ENCODE assay signal across 14 cellular contexts in genomic region chr18:74407888-74408287, GRCh38. TPM values are rescaled to one million over a fixed set of nuclear protein-coding genes. Genes with fewer than 3 reads are reported as not detected.
DNase-seq lines count a peak whose midpoint lies in the region; ATAC-seq lines count a peak whose summit lies in the region.
"Had no signal": no experiment of that assay in that cellular context is flagged by ENCODE, and none has a peak within 500 bp of the region (broad histone marks: within the 10 kb centered on the region; RNA-seq: fewer than 3 reads in every experiment).

No MANE protein-coding gene starts in this region.

- peaks cover 27% of the 10 kb centered on the region for H3K4me1 Mint-ChIP-seq in activated T-cell treated with anti-CD3 and anti-CD28 coated beads, Interleukin-2, amount 50 U/mL, for 24 hours (ENCODE audit: low read depth)
- peaks cover 20% of the 10 kb centered on the region for H3K4me1 Mint-ChIP-seq in T-helper 17 cell
- H3K4me1 Mint-ChIP-seq in stimulated activated effector memory CD8-positive, alpha-beta T cell treated with anti-CD3 and anti-CD28 coated beads, Interleukin-12 subunit alpha, Interleukin-12 subunit beta, amount 100 ng/mL, for 72 hours: peaks cover 25% of the 10 kb centered on the region

- no peaks in the 10 kb centered on the region for H3K36me3 Mint-ChIP-seq in activated T-cell treated with anti-CD3 and anti-CD28 coated beads, Interleukin-2, amount 50 U/mL, for 24 hours (ENCODE audit: low read depth)
- peaks cover 2% of the 10 kb centered on the region for H3K36me3 Mint-ChIP-seq in T-helper 17 cell (ENCODE audit: low read depth)
- H3K36me3 Mint-ChIP-seq in stimulated activated effector memory CD8-positive, alpha-beta T cell treated with anti-CD3 and anti-CD28 coated beads, Interleukin-12 subunit alpha, Interleukin-12 subunit beta, amount 100 ng/mL, for 72 hours: no peaks in the 10 kb centered on the region
- H3K36me3 Mint-ChIP-seq: neural progenitor cell, type B pancreatic cell had no signal

- peaks cover 2% of the 10 kb centered on the region for H3K27me3 Mint-ChIP-seq in activated T-cell treated with anti-CD3 and anti-CD28 coated beads, Interleukin-2, amount 50 U/mL, for 24 hours
- peaks cover 14% of the 10 kb centered on the region for H3K27me3 Mint-ChIP-seq in T-helper 17 cell

- H3K27ac Mint-ChIP-seq in activated T-cell treated with anti-CD3 and anti-CD28 coated beads, Interleukin-2, amount 50 U/mL, for 24 hours: peak overlapping the region; percentile 86
- H3K27ac Mint-ChIP-seq in T-helper 17 cell: peak overlapping the region; percentile 96
- peak overlapping the region; percentile 72 for H3K27ac Mint-ChIP-seq in stimulated activated effector memory CD8-positive, alpha-beta T cell treated with anti-CD3 and anti-CD28 coated beads, Interleukin-12 subunit alpha, Interleukin-12 subunit beta, amount 100 ng/mL, for 72 hours
- H3K27ac Mint-ChIP-seq: GM23338, neural progenitor cell, type B pancreatic cell had no signal

- no peak for DNase-seq in activated T-cell treated with anti-CD3 and anti-CD28 coated beads, Interleukin-2, amount 50 U/mL, for 24 hours
- DNase-seq in activated T-cell treated with anti-CD3 and anti-CD28 coated beads, Interleukin-2, amount 50 U/mL, for 1 hour: no peak
- DNase-seq in T-helper 17 cell (no peak), DMS79 (lab: John Stamatoyannopoulos, UW) (no peak), T1000 (lab: John Stamatoyannopoulos, UW) (no peak), middle frontal gyrus (ENCODE audit: extremely low spot score, low spot score) (no peak)
- no peak for DNase-seq in stimulated activated effector memory CD8-positive, alpha-beta T cell treated with anti-CD3 and anti-CD28 coated beads, Interleukin-12 subunit alpha, Interleukin-12 subunit beta, amount 100 ng/mL, for 72 hours (ENCODE audit: low spot score in 2 of 2)
- DNase-seq: body of pancreas, NCI-H187 had no signal

- H3K9me3 ChIP-seq in T-helper 17 cell (ENCODE audit: control insufficient read depth, low read length, poor library complexity, severe bottlenecking): no peaks in the 10 kb centered on the region
- H3K9me3 ChIP-seq: body of pancreas had no signal

- peak overlapping the region; percentile 49 for H3K4me3 Mint-ChIP-seq in activated T-cell treated with anti-CD3 and anti-CD28 coated beads, Interleukin-2, amount 50 U/mL, for 24 hours
- H3K4me3 Mint-ChIP-seq in T-helper 17 cell: peak overlapping the region; percentile 83
- peak overlapping the region; percentile 38 for H3K4me3 Mint-ChIP-seq in stimulated activated effector memory CD8-positive, alpha-beta T cell treated with anti-CD3 and anti-CD28 coated beads, Interleukin-12 subunit alpha, Interleukin-12 subunit beta, amount 100 ng/mL, for 72 hours
- H3K4me3 Mint-ChIP-seq: GM23338, neural progenitor cell, type B pancreatic cell had no signal

- no peaks in the 10 kb centered on the region for H3K9me3 Mint-ChIP-seq in activated T-cell treated with anti-CD3 and anti-CD28 coated beads, Interleukin-2, amount 50 U/mL, for 24 hours
- no peaks in the 10 kb centered on the region for H3K9me3 Mint-ChIP-seq in stimulated activated effector memory CD8-positive, alpha-beta T cell treated with anti-CD3 and anti-CD28 coated beads, Interleukin-12 subunit alpha, Interleukin-12 subunit beta, amount 100 ng/mL, for 72 hours
- H3K9me3 Mint-ChIP-seq: GM23338, type B pancreatic cell had no signal

- ATAC-seq in GM21529 (IDR thresholded peaks at IDR 0.05; ENCODE audit: unreplicated experiment) (peak; percentile 53), T-helper 17 cell (no peak)
- ATAC-seq in stimulated activated effector memory CD8-positive, alpha-beta T cell treated with anti-CD3 and anti-CD28 coated beads, Interleukin-12 subunit alpha, Interleukin-12 subunit beta, amount 100 ng/mL, for 72 hours: no peak
- ATAC-seq: body of pancreas, GM23338 had no signal

RNA-seq across cellular contexts. Expression of gene DIPK1C, which starts 49.2 kb away (rescaled TPM):
- total RNA-seq in T-helper 17 cell: not detected
- total RNA-seq: body of pancreas; T-helper 1 cell treated with Interleukin-12 subunit alpha and Interleukin-12 subunit beta and Interleukin-4 antibody, amounts not matched to agents 30 ng/mL and 1 ng/mL, for 36 hours had no signal
